ENCODE assay signal across 8 cellular contexts in the genomic region with DNA sequence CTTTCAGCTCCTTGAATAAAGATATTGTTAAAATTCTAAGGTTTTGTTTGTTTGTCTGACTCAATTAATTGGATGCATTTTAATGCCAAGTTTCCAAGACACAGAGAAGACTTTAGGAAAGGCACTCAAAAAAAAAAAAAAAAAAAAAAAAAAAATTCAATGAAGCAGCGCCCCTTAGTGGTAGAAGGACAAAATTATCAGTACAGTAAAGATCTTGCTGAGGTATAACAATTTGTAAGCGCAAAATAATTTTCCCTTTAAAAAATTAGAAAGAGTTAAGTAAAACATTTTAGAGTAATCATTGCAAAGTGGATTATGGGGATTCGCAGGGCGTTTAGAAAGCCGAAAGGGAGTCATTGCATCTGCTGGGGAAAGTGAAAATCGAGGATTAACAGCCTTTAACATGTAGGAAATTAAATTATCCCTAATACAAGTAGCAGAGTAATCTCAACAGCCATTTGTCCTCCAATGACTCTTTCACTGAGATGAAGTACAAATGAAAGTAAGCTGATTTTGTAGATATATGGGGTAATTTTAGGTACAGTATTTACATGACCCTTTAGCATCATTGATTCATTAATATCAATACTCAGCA. TPM values are rescaled to one million over a fixed set of nuclear protein-coding genes. Genes with fewer than 3 reads are reported as not detected.
A peak's percentile ranks its signal among the peaks of the same experiment; 100 is the strongest.
DNase-seq lines count a peak whose midpoint lies in the region; ATAC-seq, FAIRE-seq and TF ChIP-seq lines count a peak whose summit lies in the region.

No MANE protein-coding gene starts in this region.

- DNase-seq in SKM-1 treated with dmso at 0.1 percent for 144 hours (lab: John Stamatoyannopoulos, UW; ENCODE audit: unreplicated experiment), result peak; percentile 41
- no peak for DNase-seq in SKM-1 (lab: John Stamatoyannopoulos, UW; ENCODE audit: unreplicated experiment)
- peak; percentile 42 for DNase-seq in NCI-H2227 (lab: John Stamatoyannopoulos, UW; ENCODE audit: unreplicated experiment)
- DNase-seq in cerebellum (ENCODE audit: low spot score), result peak; percentile 60
- DNase-seq in naive B cell, result peak; percentile 20
- no peak for DNase-seq in H54 (ENCODE audit: insufficient read length, low spot score)

- no peaks in the 10 kb centered on the region for H3K27me3 Mint-ChIP-seq in naive B cell

- FAIRE-seq in H54 (lab: Jason Lieb, UNC), result no peak

- H3K4me3 Mint-ChIP-seq in naive B cell, result peak overlapping the region in 1 of 8 donors; percentile 74

- no peak overlapping the region for H3K27ac Mint-ChIP-seq in naive B cell

- H3K4me1 Mint-ChIP-seq in naive B cell, result peaks cover 12 to 19% (median 14%) of the 10 kb centered on the region in 3 donors

- no peak for TF ChIP-seq POLR2A in H54 (IDR thresholded peaks at IDR 0.05; ENCODE audit: low read depth, low read length)

- no peaks in the 10 kb centered on the region for H3K9me3 Mint-ChIP-seq in naive B cell

- ATAC-seq in naive B cell (ENCODE audit: low read depth in 2 of 2) (no peak), GM19455 (IDR thresholded peaks at IDR 0.05; ENCODE audit: unreplicated experiment) (no peak), HG02852 (IDR thresholded peaks at IDR 0.05; ENCODE audit: unreplicated experiment) (no peak)

- no peaks in the 10 kb centered on the region for H3K36me3 Mint-ChIP-seq in naive B cell

RNA-seq across cellular contexts. Expression of a gene that starts 5.8 kb away (rescaled TPM):
- 36.4 TPM for total RNA-seq in cerebellum
- 10 to 100 TPM; 21.8 to 38.4 (median 23.7) TPM for polyA plus RNA-seq in naive B cell (ENCODE audit: low read depth in 6 of 6)

RNA-seq across cellular contexts. Expression of a gene that starts 34.0 kb away (rescaled TPM):
- 14.0 TPM for total RNA-seq in cerebellum
- polyA plus RNA-seq in naive B cell (ENCODE audit: low read depth in 6 of 6), result under 1 TPM in 1 of 6 donors, not detected in 5; 1.00 TPM

Comparison
In these comparisons a context has a peak if more than half of its experiments do, and no peak if none do; other contexts are left out.
1. DNase-seq: peak in SKM-1 treated with dmso at 0.1 percent for 144 hours (single experiment), NCI-H2227 (single experiment), cerebellum (single experiment) and naive B cell (single experiment); none in SKM-1 (single experiment) and H54 (single experiment).